Comparison of ENCODE assay signal across 8 cellular contexts in the genomic region with DNA sequence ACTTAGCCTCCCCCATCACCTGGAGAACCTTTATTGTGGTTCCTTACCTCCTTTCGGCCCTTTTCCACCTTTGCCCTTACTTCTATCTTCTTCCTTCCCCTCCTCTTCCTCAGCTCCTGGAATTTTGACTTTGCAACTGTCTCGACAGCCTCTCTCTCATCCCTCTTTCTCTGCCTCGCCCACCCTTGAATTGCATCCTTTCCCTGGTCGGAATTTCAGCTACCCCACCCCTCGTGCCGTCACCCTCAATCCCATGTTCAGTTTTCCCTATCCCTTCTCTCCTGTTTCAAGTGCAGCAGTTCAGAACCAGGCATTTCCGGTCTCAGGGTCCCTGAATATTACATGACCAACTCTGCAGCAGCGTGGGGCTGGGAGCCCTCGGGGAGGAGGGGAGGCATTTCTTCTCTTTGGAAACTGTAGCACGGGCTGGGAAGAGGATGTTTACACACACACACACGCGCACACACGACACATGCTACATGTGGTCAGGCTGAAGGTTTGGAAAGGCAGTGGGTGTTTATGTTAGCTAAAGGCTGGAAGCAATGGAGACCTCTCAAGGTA. TPM values are rescaled to one million over a fixed set of nuclear protein-coding genes. Genes with fewer than 3 reads are reported as not detected.
DNase-seq lines count a peak whose midpoint lies in the region; ATAC-seq and TF ChIP-seq lines count a peak whose summit lies in the region.

No MANE protein-coding gene starts in this region.

- H3K27ac ChIP-seq in RWPE1: peak overlapping the region; percentile 92
- peak overlapping the region; percentile 58 to 100 (median 98) for H3K27ac ChIP-seq in dorsolateral prefrontal cortex
- H3K27ac ChIP-seq in mesodermal cell (ENCODE audit: low read depth, low read length, severe bottlenecking): peak overlapping the region; percentile 67
- H3K27ac ChIP-seq in upper lobe of left lung: peak overlapping the region; percentile 83 to 97 (median 88)

- TF ChIP-seq CTCF in RWPE1 (conservative IDR thresholded peaks at IDR 0.05; ENCODE audit: low read depth): no peak
- no peak for TF ChIP-seq CTCF in dorsolateral prefrontal cortex (IDR thresholded peaks at IDR 0.05 in 54 of 56, conservative IDR thresholded peaks at IDR 0.05 in 2 of 56; ENCODE audit: low read depth in 1 of 56, partially characterized antibody in 56 of 56)
- no peak for TF ChIP-seq CTCF in upper lobe of left lung (IDR thresholded peaks at IDR 0.05)

- H3K27me3 ChIP-seq in dorsolateral prefrontal cortex (no peaks in the 10 kb centered on the region), upper lobe of left lung (no peaks in the 10 kb centered on the region)

- 3 to 7% methylated on average over 7 to 8 of the region's 13 CpGs for WGBS in mesodermal cell (ENCODE audit: insufficient coverage in 2 of 2), 2 experiments
- WGBS in upper lobe of left lung, 2 donors: 1% methylated on average over 13 of the region's 13 CpGs

- no peak for TF ChIP-seq POLR2A in upper lobe of left lung (IDR thresholded peaks at IDR 0.05)

- H3K4me1 ChIP-seq in mesodermal cell (ENCODE audit: control insufficient read depth, insufficient read depth, low read length, poor library complexity, severe bottlenecking) (peaks cover 20% of the 10 kb centered on the region), upper lobe of left lung (peaks cover 25 to 57% (median 41%) of the 10 kb centered on the region in 4 donors)

- peak; percentile 2 for DNase-seq in stimulated activated CD4-positive, alpha-beta T cell treated with anti-CD3 and anti-CD28 coated beads, Interleukin-12 subunit alpha, Interleukin-12 subunit beta, amount 100 ng/mL, for 4 hours
- DNase-seq in stimulated activated CD4-positive, alpha-beta T cell treated with anti-CD3 and anti-CD28 coated beads, Interleukin-4, amount 100 ng/mL, for 24 hours: no peak
- DNase-seq in RWPE1 (ENCODE audit: low spot score) (no peak), dorsolateral prefrontal cortex (peak in 3 of 10 donors; percentile 9 to 34 (median 27)), upper lobe of left lung (peak in 1 of 2 donors; percentile 47)

- POLR2A ChIA-PET in RWPE1 (lab: Yijun Ruan, JAX; ENCODE audit: low non-redundant PET): interaction anchor here (0.6 kb wide), 1 partner anchor 133 kb away, joined by 3 read pairs; no protein-coding TSS in a partner anchor

- peak overlapping the region; percentile 61 to 100 (median 98) for H3K4me3 ChIP-seq in dorsolateral prefrontal cortex
- peak overlapping the region; percentile 85 for H3K4me3 ChIP-seq in mesodermal cell (ENCODE audit: extremely low read depth, insufficient read depth, low read length, poor library complexity, severe bottlenecking)
- peak overlapping the region; percentile 63 to 93 (median 74) for H3K4me3 ChIP-seq in upper lobe of left lung

- CTCF ChIA-PET in RWPE1 (lab: Yijun Ruan, JAX): interaction anchor here (0.7 kb wide), 1 partner anchor 166 kb away, joined by 3 read pairs; no protein-coding TSS in a partner anchor

- intact Hi-C loops in dorsolateral prefrontal cortex (cut with DNase I): loop anchor here (1.0 to 2.0 kb wide), 3 partner anchors 43 to 124 kb away; a partner anchor contains a TSS

- no peak for TF ChIP-seq EP300 in upper lobe of left lung (IDR thresholded peaks at IDR 0.05)

- no peaks in the 10 kb centered on the region for H3K9me3 ChIP-seq in mesodermal cell (ENCODE audit: control insufficient read depth, low read length)
- no peaks in the 10 kb centered on the region for H3K9me3 ChIP-seq in upper lobe of left lung

- peak in 1 of 2 donors; percentile 20 for ATAC-seq in upper lobe of left lung (ENCODE audit: low FRiP score in 2 of 2)
- no peak for ATAC-seq in GM19328 (IDR thresholded peaks at IDR 0.05; ENCODE audit: unreplicated experiment)
- ATAC-seq in GM19395 (IDR thresholded peaks at IDR 0.05; ENCODE audit: unreplicated experiment): no peak

- H3K36me3 ChIP-seq in mesodermal cell (ENCODE audit: control insufficient read depth, insufficient read depth, low read length) (peaks cover 21% of the 10 kb centered on the region), upper lobe of left lung (peaks cover 0 to 7% (median 0%) of the 10 kb centered on the region in 4 donors)

RNA-seq across cellular contexts. Expression of a gene that starts 0.9 kb away (rescaled TPM):
- 100 to 1,000 TPM; 153 to 287 (median 196) TPM for total RNA-seq in dorsolateral prefrontal cortex
- polyA plus RNA-seq in mesodermal cell (2013, experiment 1 of 2): 60.0 TPM
- polyA plus RNA-seq in mesodermal cell (2013, experiment 2 of 2): 47.7 TPM
- total RNA-seq in upper lobe of left lung: 100 to 1,000 TPM in 4 of 6 donors, 10 to 100 TPM in 2; 52.3 to 311 (median 136) TPM

RNA-seq across cellular contexts. Expression of a gene that starts 27.1 kb away (rescaled TPM):
- total RNA-seq in dorsolateral prefrontal cortex (10 to 100 TPM; 15.8 to 64.8 (median 35.8) TPM), upper lobe of left lung (10 to 100 TPM; 15.0 to 51.3 (median 37.6) TPM)
- polyA plus RNA-seq in mesodermal cell (2013, experiment 1 of 2): 37.8 TPM
- polyA plus RNA-seq in mesodermal cell (2013, experiment 2 of 2): 39.4 TPM

RNA-seq across cellular contexts. Expression of a gene that starts 38.1 kb away (rescaled TPM):
- 100 to 1,000 TPM in 19 of 120 experiments, 10 to 100 TPM in 101; 56.6 to 114 (median 88.3) TPM for total RNA-seq in dorsolateral prefrontal cortex
- 260 TPM for polyA plus RNA-seq in mesodermal cell (2013, experiment 1 of 2)
- 235 TPM for polyA plus RNA-seq in mesodermal cell (2013, experiment 2 of 2)
- total RNA-seq in upper lobe of left lung: 100 to 1,000 TPM in 4 of 6 donors, 10 to 100 TPM in 2; 44.0 to 149 (median 110) TPM

RNA-seq across cellular contexts. Expression of a gene that starts 45.3 kb away (rescaled TPM):
- total RNA-seq in dorsolateral prefrontal cortex (1 to 10 TPM in 1 of 120 experiments, under 1 TPM in 28, not detected in 91; 0.47 to 1.2 (median 0.57) TPM), upper lobe of left lung (under 1 TPM in 2 of 6 donors, not detected in 4; 0.24 to 0.97 TPM)
- not detected for polyA plus RNA-seq in mesodermal cell (2013, experiment 1 of 2)
- polyA plus RNA-seq in mesodermal cell (2013, experiment 2 of 2): not detected
